In genomic region chr7:134209322-134210015, GRCh38 we compare ENCODE assay signal across 20 cellular contexts.
"Had no signal": no experiment of that assay in that cellular context is flagged by ENCODE, and none has a peak within 500 bp of the region (broad histone marks: within the 10 kb centered on the region; RNA-seq: fewer than 3 reads in every experiment).

No MANE protein-coding gene starts in this region.

- H3K4me3 Mint-ChIP-seq: endodermal cell, immature natural killer cell, memory B cell, naive B cell, nephron, type B pancreatic cell had no signal

- H3K4me1 ChIP-seq: colonic mucosa, foreskin keratinocyte, left ventricle myocardium inferior, lower lobe of right lung, right atrium auricular region, suprapubic skin, thyroid gland, uterus had no signal

- H3K36me3 ChIP-seq: colonic mucosa, left ventricle myocardium inferior, lower lobe of right lung, right atrium auricular region, suprapubic skin, thyroid gland, uterus had no signal

- H3K36me3 Mint-ChIP-seq: naive B cell, type B pancreatic cell had no signal

- H3K4me1 Mint-ChIP-seq: immature natural killer cell, memory B cell, naive B cell, nephron had no signal

- H3K27me3 ChIP-seq: colonic mucosa, foreskin keratinocyte, right atrium auricular region, suprapubic skin, thyroid gland, uterus had no signal

- H3K27ac ChIP-seq: colonic mucosa, foreskin keratinocyte, left ventricle myocardium inferior, lower lobe of right lung, right atrium auricular region, suprapubic skin, thyroid gland, uterus had no signal

- H3K9me3 Mint-ChIP-seq: endodermal cell, immature natural killer cell, memory B cell, nephron had no signal

- H3K27ac Mint-ChIP-seq: endodermal cell, immature natural killer cell, memory B cell, naive B cell, nephron, type B pancreatic cell had no signal

- DNase-seq: colonic mucosa; effector CD4-positive, alpha-beta T cell; endodermal cell; erythroblast; immature natural killer cell; left cardiac atrium; left ventricle myocardium inferior; lower lobe of right lung; naive B cell; small intestine; stimulated activated CD4-positive, alpha-beta T cell treated with anti-CD3 and anti-CD28 coated beads, Interleukin-12 subunit alpha, Interleukin-12 subunit beta, amount 100 ng/mL, for 4 hours; stimulated activated naive CD8-positive, alpha-beta T cell treated with anti-CD3 and anti-CD28 coated beads, Interleukin-15, Interleukin-2, amounts not matched to agents 100 U/mL and 50 U/mL, for 24 hours; thyroid gland; uterus had no signal

- H3K9me3 ChIP-seq: colonic mucosa, left ventricle myocardium inferior, lower lobe of right lung, right atrium auricular region, suprapubic skin, thyroid gland, uterus had no signal

- ATAC-seq: left cardiac atrium, lower lobe of right lung had no signal

- H3K27me3 Mint-ChIP-seq: type B pancreatic cell had no signal

- H3K4me3 ChIP-seq: colonic mucosa, left ventricle myocardium inferior, lower lobe of right lung, right atrium auricular region, suprapubic skin, thyroid gland, uterus had no signal
